ENCODE assay signal across 8 cellular contexts in the genomic region with DNA sequence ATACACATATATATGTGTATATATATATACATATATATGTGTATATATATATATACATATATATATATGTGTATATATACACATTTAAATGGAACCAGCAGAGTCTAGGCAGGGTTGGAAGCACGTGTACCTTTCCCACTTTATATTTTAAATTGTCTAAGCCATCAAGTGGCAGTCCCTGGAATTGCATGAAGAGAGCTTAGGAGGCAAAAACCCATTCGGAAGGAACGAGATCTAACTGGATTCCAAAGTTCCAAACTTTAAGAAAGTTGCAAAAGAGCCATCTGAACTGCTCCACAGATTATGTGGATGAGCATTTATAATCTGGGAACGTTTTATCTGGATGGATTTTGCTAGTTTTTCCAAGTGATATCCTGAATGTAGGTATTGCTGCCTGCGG.
DNase-seq lines count a peak whose midpoint lies in the region; ATAC-seq and TF ChIP-seq lines count a peak whose summit lies in the region.

No MANE protein-coding gene starts in this region.

- peaks cover 20% of the 10 kb centered on the region for H3K4me1 Mint-ChIP-seq in activated CD8-positive, alpha-beta memory T cell treated with anti-CD3 and anti-CD28 coated beads, Interleukin-2, amount 10 ng/mL, durations not matched to agents 7 days and 5 days

- no peaks in the 10 kb centered on the region for H3K9me3 Mint-ChIP-seq in activated CD8-positive, alpha-beta memory T cell treated with anti-CD3 and anti-CD28 coated beads, Interleukin-2, amount 10 ng/mL, durations not matched to agents 7 days and 5 days (ENCODE audit: low read depth)

- no peak overlapping the region for H3K27ac Mint-ChIP-seq in activated CD8-positive, alpha-beta memory T cell treated with anti-CD3 and anti-CD28 coated beads, Interleukin-2, amount 10 ng/mL, durations not matched to agents 7 days and 5 days

- no peak overlapping the region for H3K27ac ChIP-seq in brain microvascular endothelial cell

- no peak overlapping the region for H3K4me3 ChIP-seq in brain microvascular endothelial cell (ENCODE audit: low read depth, low read length)

- CTCF ChIA-PET in activated CD8-positive, alpha-beta memory T cell treated with anti-CD3 and anti-CD28 coated beads, Interleukin-2, amount 10 ng/mL, durations not matched to agents 7 days and 5 days (lab: Charles Lee), result interaction anchor here (1.0 to 1.3 kb wide), 4 partner anchors 10 to 847 kb away, joined by 3 to 4 read pairs (median 3); no protein-coding TSS in a partner anchor

- in situ Hi-C loops in brain microvascular endothelial cell (cut with HindIII; ENCODE audit: low pct_ligation_motif_present, low sequenced_read_pairs), result no loop called here

- no peaks in the 10 kb centered on the region for H3K27me3 ChIP-seq in brain microvascular endothelial cell (replicated peaks)

- DNase-seq in NCI-H1694 (lab: John Stamatoyannopoulos, UW) (peak; percentile 4), NCI-H1694 treated with DMSO at 0.1 percent for 48 hours (lab: John Stamatoyannopoulos, UW) (no peak), M059J (ENCODE audit: low read depth) (peak; percentile 27), brain microvascular endothelial cell (no peak), medulla oblongata (ENCODE audit: extremely low spot score) (peak; percentile 22)
- DNase-seq in activated CD8-positive, alpha-beta memory T cell treated with anti-CD3 and anti-CD28 coated beads, Interleukin-2, amount 10 ng/mL, durations not matched to agents 7 days and 5 days, result no peak

- H3K36me3 Mint-ChIP-seq in activated CD8-positive, alpha-beta memory T cell treated with anti-CD3 and anti-CD28 coated beads, Interleukin-2, amount 10 ng/mL, durations not matched to agents 7 days and 5 days, result peaks cover 4% of the 10 kb centered on the region

- no peaks in the 10 kb centered on the region for H3K36me3 ChIP-seq in brain microvascular endothelial cell (replicated peaks)

- peaks cover 7% of the 10 kb centered on the region for H3K27me3 Mint-ChIP-seq in activated CD8-positive, alpha-beta memory T cell treated with anti-CD3 and anti-CD28 coated beads, Interleukin-2, amount 10 ng/mL, durations not matched to agents 7 days and 5 days

- TF ChIP-seq CTCF in brain microvascular endothelial cell (IDR thresholded peaks at IDR 0.05; ENCODE audit: low read depth, low read length, missing control alignments), result peak; percentile 68

- ATAC-seq in activated CD8-positive, alpha-beta memory T cell treated with anti-CD3 and anti-CD28 coated beads, Interleukin-2, amount 10 ng/mL, durations not matched to agents 7 days and 5 days, result no peak
- ATAC-seq in HG03097 (IDR thresholded peaks at IDR 0.05; ENCODE audit: low FRiP score, unreplicated experiment) (no peak), GM21447 (IDR thresholded peaks at IDR 0.05; ENCODE audit: unreplicated experiment) (no peak)

- no peak overlapping the region for H3K4me3 Mint-ChIP-seq in activated CD8-positive, alpha-beta memory T cell treated with anti-CD3 and anti-CD28 coated beads, Interleukin-2, amount 10 ng/mL, durations not matched to agents 7 days and 5 days

Comparison
In these comparisons a context has a peak if more than half of its experiments do, and no peak if none do; other contexts are left out.
1. DNase-seq: peak in NCI-H1694 (single experiment), M059J (single experiment) and medulla oblongata (single experiment); none in NCI-H1694 treated with DMSO at 0.1 percent for 48 hours (single experiment), brain microvascular endothelial cell (single experiment) and activated CD8-positive, alpha-beta memory T cell treated with anti-CD3 and anti-CD28 coated beads, Interleukin-2, amount 10 ng/mL, durations not matched to agents 7 days and 5 days (single experiment).